ENCODE assay signal across 8 cellular contexts in the genomic region with DNA sequence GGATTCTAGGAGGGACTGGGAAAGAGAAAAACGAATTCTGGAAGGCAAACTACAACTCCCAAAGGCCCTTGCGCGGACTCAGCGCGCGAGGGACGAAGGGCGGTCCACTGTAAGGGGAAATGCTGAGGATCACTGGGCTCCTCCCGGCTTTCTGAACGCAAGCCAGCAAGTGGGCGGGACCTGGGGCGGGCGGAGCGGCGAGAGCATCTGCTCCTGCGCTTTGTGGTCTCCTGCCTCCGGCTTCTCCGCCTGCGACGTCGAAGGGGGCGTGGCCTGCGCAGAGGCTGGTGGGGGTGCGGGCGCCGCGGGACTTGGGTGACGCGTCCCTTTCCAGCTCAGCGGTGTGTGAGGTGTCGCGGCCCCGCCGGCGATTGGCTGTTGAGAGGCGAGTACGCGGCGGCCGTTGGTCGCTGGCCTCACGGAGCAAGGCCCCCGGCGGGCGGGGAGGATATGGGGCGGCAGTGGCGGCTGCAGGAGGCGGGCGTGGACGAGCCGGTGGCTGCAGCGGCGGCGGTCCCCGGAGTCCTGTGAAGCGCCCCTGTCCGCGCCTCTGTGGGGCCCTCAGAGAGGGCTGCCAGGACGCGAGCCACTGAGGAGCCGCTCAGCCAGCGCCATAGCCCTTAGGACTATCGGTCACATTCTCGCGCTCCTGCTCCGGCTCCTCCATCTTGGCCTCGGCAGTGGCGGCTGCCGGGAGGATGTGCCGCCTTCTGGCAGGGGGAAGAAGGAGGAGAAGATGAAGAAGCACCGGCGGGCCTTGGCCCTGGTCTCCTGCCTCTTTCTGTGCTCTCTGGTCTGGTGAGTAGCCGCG.
DNase-seq lines count a peak whose midpoint lies in the region; ATAC-seq and TF ChIP-seq lines count a peak whose summit lies in the region.

A gene with protein sequence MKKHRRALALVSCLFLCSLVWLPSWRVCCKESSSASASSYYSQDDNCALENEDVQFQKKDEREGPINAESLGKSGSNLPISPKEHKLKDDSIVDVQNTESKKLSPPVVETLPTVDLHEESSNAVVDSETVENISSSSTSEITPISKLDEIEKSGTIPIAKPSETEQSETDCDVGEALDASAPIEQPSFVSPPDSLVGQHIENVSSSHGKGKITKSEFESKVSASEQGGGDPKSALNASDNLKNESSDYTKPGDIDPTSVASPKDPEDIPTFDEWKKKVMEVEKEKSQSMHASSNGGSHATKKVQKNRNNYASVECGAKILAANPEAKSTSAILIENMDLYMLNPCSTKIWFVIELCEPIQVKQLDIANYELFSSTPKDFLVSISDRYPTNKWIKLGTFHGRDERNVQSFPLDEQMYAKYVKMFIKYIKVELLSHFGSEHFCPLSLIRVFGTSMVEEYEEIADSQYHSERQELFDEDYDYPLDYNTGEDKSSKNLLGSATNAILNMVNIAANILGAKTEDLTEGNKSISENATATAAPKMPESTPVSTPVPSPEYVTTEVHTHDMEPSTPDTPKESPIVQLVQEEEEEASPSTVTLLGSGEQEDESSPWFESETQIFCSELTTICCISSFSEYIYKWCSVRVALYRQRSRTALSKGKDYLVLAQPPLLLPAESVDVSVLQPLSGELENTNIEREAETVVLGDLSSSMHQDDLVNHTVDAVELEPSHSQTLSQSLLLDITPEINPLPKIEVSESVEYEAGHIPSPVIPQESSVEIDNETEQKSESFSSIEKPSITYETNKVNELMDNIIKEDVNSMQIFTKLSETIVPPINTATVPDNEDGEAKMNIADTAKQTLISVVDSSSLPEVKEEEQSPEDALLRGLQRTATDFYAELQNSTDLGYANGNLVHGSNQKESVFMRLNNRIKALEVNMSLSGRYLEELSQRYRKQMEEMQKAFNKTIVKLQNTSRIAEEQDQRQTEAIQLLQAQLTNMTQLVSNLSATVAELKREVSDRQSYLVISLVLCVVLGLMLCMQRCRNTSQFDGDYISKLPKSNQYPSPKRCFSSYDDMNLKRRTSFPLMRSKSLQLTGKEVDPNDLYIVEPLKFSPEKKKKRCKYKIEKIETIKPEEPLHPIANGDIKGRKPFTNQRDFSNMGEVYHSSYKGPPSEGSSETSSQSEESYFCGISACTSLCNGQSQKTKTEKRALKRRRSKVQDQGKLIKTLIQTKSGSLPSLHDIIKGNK (N-terminal part only) (plus strand): TSS at position 451 of the 811 bp plus-strand sequence. CDS start 286 bp downstream, at position 737.

- H3K9me3 Mint-ChIP-seq in central memory CD8-positive, alpha-beta T cell: no peaks in the 10 kb centered on the region

- H3K36me3 Mint-ChIP-seq in central memory CD8-positive, alpha-beta T cell (ENCODE audit: insufficient read depth): peaks cover 18% of the 10 kb centered on the region

- no peak for TF ChIP-seq CTCF in AG09309 (IDR thresholded peaks at IDR 0.05; ENCODE audit: control insufficient read depth, insufficient read depth, low read depth, low read length, missing control alignments)

- peak within 1 kb of the TSS; percentile 98 for H3K27ac Mint-ChIP-seq in central memory CD8-positive, alpha-beta T cell (ENCODE audit: low read depth)

- DNase-seq in AG09309 (ENCODE audit: low read depth) (peak; percentile 97), NCI-H446 (lab: John Stamatoyannopoulos, UW) (peak; percentile 99 to 100), iris pigment epithelial cell (ENCODE audit: low read depth) (peak; percentile 100)
- DNase-seq in activated CD4-positive, CD25-positive, alpha-beta regulatory T cell treated with anti-CD3 and anti-CD28 coated beads, Interleukin-2, amount 50 U/mL, for 16 hours (ENCODE audit: low read depth, low spot score): peak; percentile 99
- peak; percentile 98 to 100 for DNase-seq in central memory CD8-positive, alpha-beta T cell (ENCODE audit: low spot score in 2 of 2)
- DNase-seq in stimulated activated CD4-positive, alpha-beta T cell treated with anti-CD3 and anti-CD28 coated beads, Interleukin-12 subunit alpha, Interleukin-12 subunit beta, amount 100 ng/mL, for 4 hours: peak; percentile 99

- H3K4me3 ChIP-seq in AG09309 (ENCODE audit: control insufficient read depth, low read depth, low read length): peak within 1 kb of the TSS; percentile 93

- H3K27me3 Mint-ChIP-seq in central memory CD8-positive, alpha-beta T cell: peaks cover 17% of the 10 kb centered on the region

- ATAC-seq in GM19025 (IDR thresholded peaks at IDR 0.05; ENCODE audit: low read depth, unreplicated experiment) (peak; percentile 82), HG03342 (IDR thresholded peaks at IDR 0.05; ENCODE audit: unreplicated experiment) (peak; percentile 86)
- ATAC-seq in central memory CD8-positive, alpha-beta T cell (replicated peaks; ENCODE audit: extremely low read depth, poor library complexity, severe bottlenecking): peak; percentile 78

- peak within 1 kb of the TSS; percentile 96 for H3K4me3 Mint-ChIP-seq in central memory CD8-positive, alpha-beta T cell

- H3K4me1 Mint-ChIP-seq in central memory CD8-positive, alpha-beta T cell: peaks cover 57% of the 10 kb centered on the region

Comparison
In these comparisons a context has a peak if more than half of its experiments do, and no peak if none do; other contexts are left out.
1. Peak in every context shown above with its lines: DNase-seq, ATAC-seq and H3K4me3 ChIP-seq.